9 cellular contexts compared by ENCODE assay signal in the genomic region with DNA sequence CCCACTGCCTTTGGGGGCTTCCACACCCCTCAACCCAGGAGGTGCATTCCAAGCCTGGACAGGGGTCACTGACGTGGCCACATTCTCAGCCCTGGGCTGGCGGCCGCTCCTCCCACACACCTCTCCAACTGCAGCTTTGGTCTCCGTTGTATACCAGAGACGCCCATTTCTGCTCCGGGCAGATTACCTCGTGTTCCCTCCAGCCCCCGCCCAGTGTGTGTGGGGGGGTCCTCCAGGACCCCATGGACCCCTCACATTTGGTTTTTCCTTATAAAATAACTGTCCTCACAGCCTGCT. TPM values are rescaled to one million over a fixed set of nuclear protein-coding genes. Genes with fewer than 3 reads are reported as not detected.
DNase-seq lines count a peak whose midpoint lies in the region; ATAC-seq and TF ChIP-seq lines count a peak whose summit lies in the region.
"Had no signal": no experiment of that assay in that cellular context is flagged by ENCODE, and none has a peak within 500 bp of the region (broad histone marks: within the 10 kb centered on the region; RNA-seq: fewer than 3 reads in every experiment).

No MANE protein-coding gene starts in this region.

- H3K27ac ChIP-seq in DOHH2 (ENCODE audit: low read depth, low read length) (no peak overlapping the region), neural cell (ENCODE audit: low read length) (no peak overlapping the region)
- H3K27ac ChIP-seq in effector memory CD4-positive, alpha-beta T cell (ENCODE audit: insufficient read depth, low read length, poor library complexity, severe bottlenecking): no peak overlapping the region
- H3K27ac ChIP-seq: testis had no signal

- peaks cover 25% of the 10 kb centered on the region for H3K27me3 ChIP-seq in DOHH2 (ENCODE audit: control insufficient read depth, low read length)
- H3K27me3 ChIP-seq in effector memory CD4-positive, alpha-beta T cell (replicated peaks; ENCODE audit: control insufficient read depth, insufficient read depth, low read length, poor library complexity, severe bottlenecking): peaks cover 13% of the 10 kb centered on the region
- no peaks in the 10 kb centered on the region for H3K27me3 ChIP-seq in neural cell (ENCODE audit: insufficient read depth, low read depth, low read length)
- H3K27me3 ChIP-seq: testis had no signal

- peaks cover 40% of the 10 kb centered on the region for H3K4me1 ChIP-seq in DOHH2 (ENCODE audit: control insufficient read depth, low read length)
- H3K4me1 ChIP-seq in effector memory CD4-positive, alpha-beta T cell (ENCODE audit: control insufficient read depth, insufficient read depth, low read length, poor library complexity, severe bottlenecking): peaks cover 23% of the 10 kb centered on the region

- no peak overlapping the region for H3K9ac ChIP-seq in neural cell (ENCODE audit: low read length)

- DNase-seq in LNCaP clone FGC (ENCODE audit: low read depth): no peak
- DNase-seq in effector memory CD4-positive, alpha-beta T cell: no peak
- no peak for DNase-seq in stimulated activated CD4-positive, alpha-beta T cell treated with anti-CD3 and anti-CD28 coated beads, Interleukin-15, amount 100 ng/mL, for 24 hours
- DNase-seq: testis had no signal

- TF ChIP-seq CTCF in DOHH2 (IDR thresholded peaks at IDR 0.05; ENCODE audit: low read depth, low read length, poor library complexity, severe bottlenecking) (no peak), LNCaP clone FGC (IDR thresholded peaks at IDR 0.05; ENCODE audit: control insufficient read depth, extremely low read depth, insufficient read depth) (no peak), neural cell (IDR thresholded peaks at IDR 0.05; ENCODE audit: poor library complexity, severe bottlenecking) (no peak)

- H3K9me2 ChIP-seq in DOHH2 (replicated peaks; ENCODE audit: control insufficient read depth, low read length) (no peaks in the 10 kb centered on the region), neural cell (ENCODE audit: insufficient read depth, low read length) (no peaks in the 10 kb centered on the region)

- no peak for TF ChIP-seq EP300 in neural cell (conservative IDR thresholded peaks at IDR 0.05; ENCODE audit: poor library complexity, severe bottlenecking)

- no peaks in the 10 kb centered on the region for H3K79me2 ChIP-seq in DOHH2 (ENCODE audit: control insufficient read depth, low read length)
- H3K79me2 ChIP-seq in neural cell (replicated peaks; ENCODE audit: insufficient read depth, low read length): no peaks in the 10 kb centered on the region

- H3K4me2 ChIP-seq in DOHH2 (ENCODE audit: low read length): peak overlapping the region; percentile 84
- H3K4me2 ChIP-seq in neural cell (ENCODE audit: low read length): no peak overlapping the region

- H4K20me1 ChIP-seq in DOHH2 (ENCODE audit: control insufficient read depth, insufficient read depth, low read depth, low read length): peaks cover 3% of the 10 kb centered on the region; the same call in 1 of the 2 replicates
- H4K20me1 ChIP-seq in neural cell (ENCODE audit: insufficient read depth): no peaks in the 10 kb centered on the region

- H3K9me3 ChIP-seq in DOHH2 (ENCODE audit: control insufficient read depth, insufficient read depth, low read length): no peaks in the 10 kb centered on the region
- no peaks in the 10 kb centered on the region for H3K9me3 ChIP-seq in effector memory CD4-positive, alpha-beta T cell (ENCODE audit: control insufficient read depth, low read length)
- no peaks in the 10 kb centered on the region for H3K9me3 ChIP-seq in neural cell (ENCODE audit: low read length)
- H3K9me3 ChIP-seq: testis had no signal

- TF ChIP-seq RAD21 in neural cell (conservative IDR thresholded peaks at IDR 0.05): no peak

- no peak overlapping the region for H2AFZ ChIP-seq in neural cell (ENCODE audit: low read depth, low read length)

- H3F3A ChIP-seq in DOHH2 (ENCODE audit: control insufficient read depth, insufficient read depth) (no peaks in the 10 kb centered on the region), neural cell (ENCODE audit: insufficient read depth, low read length, poor library complexity, severe bottlenecking) (no peaks in the 10 kb centered on the region)

- no peak for ATAC-seq in HG03095 (IDR thresholded peaks at IDR 0.05; ENCODE audit: unreplicated experiment)
- ATAC-seq in HG03108 (IDR thresholded peaks at IDR 0.05; ENCODE audit: unreplicated experiment): no peak
- ATAC-seq in GM18861 (IDR thresholded peaks at IDR 0.05; ENCODE audit: unreplicated experiment): no peak

- H3K4me3 ChIP-seq in DOHH2 (ENCODE audit: low read length) (peak overlapping the region; percentile 90; the same call in 1 of the 2 replicates), LNCaP clone FGC (ENCODE audit: low read depth, low read length) (peak overlapping the region; percentile 83), neural cell (ENCODE audit: low read length) (peak overlapping the region; percentile 79)
- peak overlapping the region; percentile 67 for H3K4me3 ChIP-seq in effector memory CD4-positive, alpha-beta T cell (ENCODE audit: insufficient read depth, low read depth, low read length, poor library complexity, severe bottlenecking)

- no peaks in the 10 kb centered on the region for H3K36me3 ChIP-seq in DOHH2 (ENCODE audit: control insufficient read depth, low read length)
- no peaks in the 10 kb centered on the region for H3K36me3 ChIP-seq in effector memory CD4-positive, alpha-beta T cell (ENCODE audit: control insufficient read depth, insufficient read depth, low read length)
- no peaks in the 10 kb centered on the region for H3K36me3 ChIP-seq in neural cell (ENCODE audit: insufficient read depth, low read length)

TF ChIP-seq in neural cell, 6 proteins besides CTCF, POLR2A, EP300 and RAD21:
- TF ChIP-seq POLR2AphosphoS5 (IDR thresholded peaks at IDR 0.05) (no peak), EZH2 (IDR thresholded peaks at IDR 0.05; ENCODE audit: borderline replicate concordance, insufficient read depth, low read length, poor library complexity, severe bottlenecking) (no peak), SMC3 (conservative IDR thresholded peaks at IDR 0.05; ENCODE audit: poor library complexity) (no peak), MXI1 (conservative IDR thresholded peaks at IDR 0.05; ENCODE audit: poor library complexity, severe bottlenecking) (no peak), TAF1 (IDR thresholded peaks at IDR 0.05; ENCODE audit: low read depth) (no peak)
- TF ChIP-seq, protein P1, sequence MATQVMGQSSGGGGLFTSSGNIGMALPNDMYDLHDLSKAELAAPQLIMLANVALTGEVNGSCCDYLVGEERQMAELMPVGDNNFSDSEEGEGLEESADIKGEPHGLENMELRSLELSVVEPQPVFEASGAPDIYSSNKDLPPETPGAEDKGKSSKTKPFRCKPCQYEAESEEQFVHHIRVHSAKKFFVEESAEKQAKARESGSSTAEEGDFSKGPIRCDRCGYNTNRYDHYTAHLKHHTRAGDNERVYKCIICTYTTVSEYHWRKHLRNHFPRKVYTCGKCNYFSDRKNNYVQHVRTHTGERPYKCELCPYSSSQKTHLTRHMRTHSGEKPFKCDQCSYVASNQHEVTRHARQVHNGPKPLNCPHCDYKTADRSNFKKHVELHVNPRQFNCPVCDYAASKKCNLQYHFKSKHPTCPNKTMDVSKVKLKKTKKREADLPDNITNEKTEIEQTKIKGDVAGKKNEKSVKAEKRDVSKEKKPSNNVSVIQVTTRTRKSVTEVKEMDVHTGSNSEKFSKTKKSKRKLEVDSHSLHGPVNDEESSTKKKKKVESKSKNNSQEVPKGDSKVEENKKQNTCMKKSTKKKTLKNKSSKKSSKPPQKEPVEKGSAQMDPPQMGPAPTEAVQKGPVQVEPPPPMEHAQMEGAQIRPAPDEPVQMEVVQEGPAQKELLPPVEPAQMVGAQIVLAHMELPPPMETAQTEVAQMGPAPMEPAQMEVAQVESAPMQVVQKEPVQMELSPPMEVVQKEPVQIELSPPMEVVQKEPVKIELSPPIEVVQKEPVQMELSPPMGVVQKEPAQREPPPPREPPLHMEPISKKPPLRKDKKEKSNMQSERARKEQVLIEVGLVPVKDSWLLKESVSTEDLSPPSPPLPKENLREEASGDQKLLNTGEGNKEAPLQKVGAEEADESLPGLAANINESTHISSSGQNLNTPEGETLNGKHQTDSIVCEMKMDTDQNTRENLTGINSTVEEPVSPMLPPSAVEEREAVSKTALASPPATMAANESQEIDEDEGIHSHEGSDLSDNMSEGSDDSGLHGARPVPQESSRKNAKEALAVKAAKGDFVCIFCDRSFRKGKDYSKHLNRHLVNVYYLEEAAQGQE (IDR thresholded peaks at IDR 0.05; ENCODE audit: borderline replicate concordance): no peak

RNA-seq across cellular contexts. Expression of a gene that starts 6.1 kb away (rescaled TPM):
- polyA plus RNA-seq in neural cell: not detected in 2 replicates
- not detected in 2 replicates for polyA minus RNA-seq in neural cell

RNA-seq across cellular contexts. Expression of a gene that starts 47.9 kb away (rescaled TPM):
- 31.5 and 52.6 TPM in 2 replicates for polyA plus RNA-seq in neural cell
- 18.6 and 20.7 TPM in 2 replicates for polyA minus RNA-seq in neural cell

RNA-seq across cellular contexts. Expression of a gene that starts 48.1 kb away (rescaled TPM):
- polyA plus RNA-seq in neural cell: 104 and 106 TPM in 2 replicates
- 131 and 169 TPM in 2 replicates for polyA minus RNA-seq in neural cell

RNA-seq across cellular contexts. Expression of a gene that starts 54.7 kb away (rescaled TPM):
- polyA plus RNA-seq in neural cell: 3.0 and 8.0 TPM in 2 replicates
- 1.9 and 4.9 TPM in 2 replicates for polyA minus RNA-seq in neural cell
